ENCODE assay signal across 30 cellular contexts in genomic region chr5:26883375-26883774, GRCh38.
"Had no signal": no experiment of that assay in that cellular context is flagged by ENCODE, and none has a peak within 500 bp of the region (broad histone marks: within the 10 kb centered on the region; RNA-seq: fewer than 3 reads in every experiment).

No MANE protein-coding gene starts in this region.

- H3K27ac ChIP-seq: PC-9, SJSA1 had no signal

- DNase-seq: Karpas-422, KG1, MV-4-11, NCI-H1092 treated with DMSO at 0.1 percent for 48 hours, NCI-H1105 treated with DMSO at 0.1 percent for 48 hours, NCI-H1417, NCI-H1436, NCI-H146, NCI-H1694, NCI-H187, NCI-H1930, NCI-H2029 treated with DMSO at 0.1 percent for 48 hours, NCI-H2081 treated with DMSO at 0.1 percent for 48 hours, NCI-H2107, NCI-H2171, NCI-H226, NCI-H446 treated with DMSO at 0.1 percent for 48 hours, NCI-H510A, NCI-H524, NCI-H526, NCI-H69, NCI-H748 treated with DMSO at 0.1 percent for 48 hours, NCI-H82, PC-9, Right ventricle myocardium superior, SHP77 treated with DMSO at 0.1 percent for 48 hours, SK-N-SH, T-cell had no signal

- H3K4me3 ChIP-seq: PC-9, SJSA1 had no signal

- H3K27me3 ChIP-seq: SJSA1 had no signal

- H3K9me3 ChIP-seq: SJSA1, SK-N-SH had no signal

- H3K4me1 ChIP-seq: SJSA1 had no signal

- H2AFZ ChIP-seq: PC-9 had no signal

- H3K4me2 ChIP-seq: PC-9, SK-N-SH had no signal

- ATAC-seq: Panc1, T-cell had no signal

- H3K9me2 ChIP-seq: SK-N-SH had no signal

- H3K9ac ChIP-seq: SK-N-SH had no signal

- H3K36me3 ChIP-seq: SJSA1 had no signal
